1 cellular context compared by ENCODE assay signal in the genomic region with DNA sequence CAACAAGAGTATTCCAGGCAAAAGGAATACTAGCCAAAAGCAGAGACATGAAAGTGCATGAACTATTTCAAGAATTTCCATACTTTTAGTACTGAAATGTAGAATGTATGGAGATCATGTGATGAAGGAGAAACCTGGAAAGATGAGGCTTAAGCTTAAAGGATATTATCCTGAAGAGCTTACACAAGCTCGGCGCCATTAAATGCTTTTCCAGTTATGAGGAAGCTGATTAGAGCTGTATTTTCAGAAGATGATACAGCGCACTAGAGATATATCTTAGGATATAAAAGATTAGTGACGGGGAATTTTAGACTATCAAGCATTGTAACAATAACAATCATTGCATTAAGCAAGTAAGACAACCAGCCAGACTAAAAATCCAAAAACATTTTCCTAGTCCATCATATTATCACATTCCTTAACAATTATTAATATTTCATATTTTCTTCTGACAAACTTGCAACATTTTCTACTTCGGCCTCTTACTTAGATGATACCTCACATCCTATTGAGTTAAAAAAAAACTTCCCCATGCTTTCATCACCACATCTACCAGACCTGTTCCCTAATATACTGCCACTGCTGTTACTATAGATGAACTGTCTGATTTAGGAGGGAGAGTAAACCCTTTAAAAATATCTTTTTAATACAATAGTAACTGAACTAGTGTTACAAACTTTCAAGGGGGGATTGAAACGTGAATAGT.
TF ChIP-seq lines count a peak whose summit lies in the region.

No MANE protein-coding gene starts in this region.

TF ChIP-seq in GM12878, 131 proteins besides CTCF, POLR2A, EP300 and RAD21:
- TF ChIP-seq NKRF (conservative IDR thresholded peaks at IDR 0.05), result no peak
- no peak for TF ChIP-seq SMAD1 (IDR thresholded peaks at IDR 0.05; ENCODE audit: low read depth, partially characterized antibody)
- no peak for TF ChIP-seq BCLAF1 (IDR thresholded peaks at IDR 0.05)
- no peak for TF ChIP-seq GABPA (IDR thresholded peaks at IDR 0.05; ENCODE audit: low read depth)
- TF ChIP-seq RCOR1 (conservative IDR thresholded peaks at IDR 0.05; ENCODE audit: low read depth, low read length), result no peak
- TF ChIP-seq TAF1 (IDR thresholded peaks at IDR 0.05; ENCODE audit: borderline replicate concordance, low read depth, low read length), result no peak
- no peak for TF ChIP-seq SREBF2 (IDR thresholded peaks at IDR 0.05; ENCODE audit: low read length)
- TF ChIP-seq EZH2 (IDR thresholded peaks at IDR 0.05; ENCODE audit: borderline replicate concordance, control insufficient read depth, low read depth, low read length), result no peak
- no peak for TF ChIP-seq MYB (IDR thresholded peaks at IDR 0.05; ENCODE audit: borderline replicate concordance, low read depth, low read length)
- TF ChIP-seq IRF4 (IDR thresholded peaks at IDR 0.05; ENCODE audit: low read depth, low read length), result no peak
- TF ChIP-seq, protein P1, sequence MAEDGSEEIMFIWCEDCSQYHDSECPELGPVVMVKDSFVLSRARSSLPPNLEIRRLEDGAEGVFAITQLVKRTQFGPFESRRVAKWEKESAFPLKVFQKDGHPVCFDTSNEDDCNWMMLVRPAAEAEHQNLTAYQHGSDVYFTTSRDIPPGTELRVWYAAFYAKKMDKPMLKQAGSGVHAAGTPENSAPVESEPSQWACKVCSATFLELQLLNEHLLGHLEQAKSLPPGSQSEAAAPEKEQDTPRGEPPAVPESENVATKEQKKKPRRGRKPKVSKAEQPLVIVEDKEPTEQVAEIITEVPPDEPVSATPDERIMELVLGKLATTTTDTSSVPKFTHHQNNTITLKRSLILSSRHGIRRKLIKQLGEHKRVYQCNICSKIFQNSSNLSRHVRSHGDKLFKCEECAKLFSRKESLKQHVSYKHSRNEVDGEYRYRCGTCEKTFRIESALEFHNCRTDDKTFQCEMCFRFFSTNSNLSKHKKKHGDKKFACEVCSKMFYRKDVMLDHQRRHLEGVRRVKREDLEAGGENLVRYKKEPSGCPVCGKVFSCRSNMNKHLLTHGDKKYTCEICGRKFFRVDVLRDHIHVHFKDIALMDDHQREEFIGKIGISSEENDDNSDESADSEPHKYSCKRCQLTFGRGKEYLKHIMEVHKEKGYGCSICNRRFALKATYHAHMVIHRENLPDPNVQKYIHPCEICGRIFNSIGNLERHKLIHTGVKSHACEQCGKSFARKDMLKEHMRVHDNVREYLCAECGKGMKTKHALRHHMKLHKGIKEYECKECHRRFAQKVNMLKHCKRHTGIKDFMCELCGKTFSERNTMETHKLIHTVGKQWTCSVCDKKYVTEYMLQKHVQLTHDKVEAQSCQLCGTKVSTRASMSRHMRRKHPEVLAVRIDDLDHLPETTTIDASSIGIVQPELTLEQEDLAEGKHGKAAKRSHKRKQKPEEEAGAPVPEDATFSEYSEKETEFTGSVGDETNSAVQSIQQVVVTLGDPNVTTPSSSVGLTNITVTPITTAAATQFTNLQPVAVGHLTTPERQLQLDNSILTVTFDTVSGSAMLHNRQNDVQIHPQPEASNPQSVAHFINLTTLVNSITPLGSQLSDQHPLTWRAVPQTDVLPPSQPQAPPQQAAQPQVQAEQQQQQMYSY (CRISPR knock-in tag; IDR thresholded peaks at IDR 0.05), result no peak
- TF ChIP-seq POLR2AphosphoS5 (IDR thresholded peaks at IDR 0.05; ENCODE audit: low read length), result no peak
- no peak for TF ChIP-seq NFIC (IDR thresholded peaks at IDR 0.05; ENCODE audit: low read depth, low read length)
- no peak for TF ChIP-seq JUND (IDR thresholded peaks at IDR 0.05; ENCODE audit: low read depth, low read length)
- TF ChIP-seq SRF (IDR thresholded peaks at IDR 0.05; ENCODE audit: low read depth in 2 of 2, low read length in 2 of 2), result no peak
- TF ChIP-seq, protein P2, sequence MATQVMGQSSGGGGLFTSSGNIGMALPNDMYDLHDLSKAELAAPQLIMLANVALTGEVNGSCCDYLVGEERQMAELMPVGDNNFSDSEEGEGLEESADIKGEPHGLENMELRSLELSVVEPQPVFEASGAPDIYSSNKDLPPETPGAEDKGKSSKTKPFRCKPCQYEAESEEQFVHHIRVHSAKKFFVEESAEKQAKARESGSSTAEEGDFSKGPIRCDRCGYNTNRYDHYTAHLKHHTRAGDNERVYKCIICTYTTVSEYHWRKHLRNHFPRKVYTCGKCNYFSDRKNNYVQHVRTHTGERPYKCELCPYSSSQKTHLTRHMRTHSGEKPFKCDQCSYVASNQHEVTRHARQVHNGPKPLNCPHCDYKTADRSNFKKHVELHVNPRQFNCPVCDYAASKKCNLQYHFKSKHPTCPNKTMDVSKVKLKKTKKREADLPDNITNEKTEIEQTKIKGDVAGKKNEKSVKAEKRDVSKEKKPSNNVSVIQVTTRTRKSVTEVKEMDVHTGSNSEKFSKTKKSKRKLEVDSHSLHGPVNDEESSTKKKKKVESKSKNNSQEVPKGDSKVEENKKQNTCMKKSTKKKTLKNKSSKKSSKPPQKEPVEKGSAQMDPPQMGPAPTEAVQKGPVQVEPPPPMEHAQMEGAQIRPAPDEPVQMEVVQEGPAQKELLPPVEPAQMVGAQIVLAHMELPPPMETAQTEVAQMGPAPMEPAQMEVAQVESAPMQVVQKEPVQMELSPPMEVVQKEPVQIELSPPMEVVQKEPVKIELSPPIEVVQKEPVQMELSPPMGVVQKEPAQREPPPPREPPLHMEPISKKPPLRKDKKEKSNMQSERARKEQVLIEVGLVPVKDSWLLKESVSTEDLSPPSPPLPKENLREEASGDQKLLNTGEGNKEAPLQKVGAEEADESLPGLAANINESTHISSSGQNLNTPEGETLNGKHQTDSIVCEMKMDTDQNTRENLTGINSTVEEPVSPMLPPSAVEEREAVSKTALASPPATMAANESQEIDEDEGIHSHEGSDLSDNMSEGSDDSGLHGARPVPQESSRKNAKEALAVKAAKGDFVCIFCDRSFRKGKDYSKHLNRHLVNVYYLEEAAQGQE (IDR thresholded peaks at IDR 0.05; ENCODE audit: low read depth, low read length), result no peak
TF ChIP-seq in GM12878: peak in this region for 0.
